Comparison of ENCODE assay signal across 8 cellular contexts in the genomic region with DNA sequence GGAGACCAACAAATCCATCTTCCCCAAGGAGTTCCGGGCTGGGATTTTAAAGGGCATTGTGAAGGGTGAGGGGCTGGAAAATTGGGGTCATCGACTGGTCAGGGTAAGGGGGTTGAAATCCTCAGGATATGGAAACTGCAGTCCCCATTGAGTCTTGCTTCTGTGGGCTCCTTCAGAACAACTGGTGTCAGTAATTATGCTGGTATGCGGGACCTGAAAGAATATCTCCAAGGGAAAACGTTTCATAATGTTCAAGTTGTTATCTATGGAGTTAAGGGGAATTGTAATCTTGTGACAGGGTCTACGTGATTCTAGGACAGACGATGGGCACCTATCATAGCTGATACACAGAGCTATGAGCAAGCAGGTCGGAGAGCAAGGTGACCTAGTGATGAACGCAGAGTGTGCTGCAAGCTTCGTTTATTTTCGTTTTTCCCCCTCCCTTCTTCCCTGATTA. TPM values are rescaled to one million over a fixed set of nuclear protein-coding genes. Genes with fewer than 3 reads are reported as not detected.
DNase-seq lines count a peak whose midpoint lies in the region; ATAC-seq, FAIRE-seq and TF ChIP-seq lines count a peak whose summit lies in the region.

No MANE protein-coding gene starts in this region.

- no peak for DNase-seq in GM12892 (ENCODE audit: insufficient read length)
- no peak for DNase-seq in HFF-Myc (ENCODE audit: extremely low read depth, low read depth)
- DNase-seq in Panc1 (ENCODE audit: low read depth, low spot score): no peak
- DNase-seq in esophagus squamous epithelium (lab: John Stamatoyannopoulos, UW): no peak
- no peak for DNase-seq in SK-N-DZ (ENCODE audit: low spot score)
- DNase-seq in NCI-H2107 treated with DMSO at 0.1 percent for 48 hours (lab: John Stamatoyannopoulos, UW; ENCODE audit: unreplicated experiment): no peak
- no peak for DNase-seq in effector CD4-positive, alpha-beta T cell

- H3K4me1 ChIP-seq in Panc1 (ENCODE audit: control insufficient read depth, insufficient read depth, low read length): peaks cover 12% of the 10 kb centered on the region; the same call in 1 of the 2 replicates
- peaks cover 0 to 42% (median 15%) of the 10 kb centered on the region in 3 donors for H3K4me1 ChIP-seq in esophagus squamous epithelium
- peaks cover 7% of the 10 kb centered on the region for H3K4me1 ChIP-seq in rectal smooth muscle tissue (ENCODE audit: control insufficient read depth, insufficient read depth, low read length)

- CTCF ChIA-PET in Panc1 (lab: Charles Lee): interaction anchor here (0.8 kb wide), 1 partner anchor 12 kb away, joined by 3 read pairs; no protein-coding TSS in a partner anchor

- no peaks in the 10 kb centered on the region for H3K9me3 ChIP-seq in Panc1 (ENCODE audit: control insufficient read depth, insufficient read depth, low read depth, low read length)
- no peaks in the 10 kb centered on the region for H3K9me3 ChIP-seq in esophagus squamous epithelium

- H3K9ac ChIP-seq in rectal smooth muscle tissue (ENCODE audit: low read length): peak overlapping the region; percentile 70

- TF ChIP-seq POLR2A in GM12892 (IDR thresholded peaks at IDR 0.05; ENCODE audit: low read depth, low read length): no peak
- TF ChIP-seq POLR2A in esophagus squamous epithelium (IDR thresholded peaks at IDR 0.05): no peak

- peak; percentile 51 for ATAC-seq in Panc1

- FAIRE-seq in GM12892 (lab: Jason Lieb, UNC): peak; percentile 17

- H3K4me3 ChIP-seq in HFF-Myc (replicated peaks; ENCODE audit: low read depth, low read length) (peak overlapping the region; percentile 87), Panc1 (ENCODE audit: low read depth in 2 of 2, low read length in 2 of 2) (peak overlapping the region; percentile 31 to 63), esophagus squamous epithelium (peak overlapping the region; percentile 70 to 92 (median 76)), rectal smooth muscle tissue (ENCODE audit: low read length) (peak overlapping the region; percentile 83)

- H3K36me3 ChIP-seq in Panc1 (ENCODE audit: control insufficient read depth, insufficient read depth, low read length) (peaks cover 6% of the 10 kb centered on the region; the same call in 1 of the 2 replicates), esophagus squamous epithelium (peaks cover 5 to 29% (median 14%) of the 10 kb centered on the region in 3 donors), rectal smooth muscle tissue (ENCODE audit: control insufficient read depth, insufficient read depth, low read length) (peaks cover 14% of the 10 kb centered on the region)

- 13 to 18% methylated on average over 10 of the region's 10 CpGs for WGBS in esophagus squamous epithelium, 2 donors

- TF ChIP-seq CTCF in HFF-Myc (IDR thresholded peaks at IDR 0.05; ENCODE audit: low read depth, low read length, missing control alignments): no peak
- no peak for TF ChIP-seq CTCF in Panc1 (IDR thresholded peaks at IDR 0.05)
- TF ChIP-seq CTCF in esophagus squamous epithelium (IDR thresholded peaks at IDR 0.05): no peak

- POLR2A ChIA-PET in Panc1 (lab: Charles Lee): interaction anchor here (0.6 to 1.0 kb wide), 2 partner anchors 22 to 111 kb away, joined by 3 to 7 read pairs; no protein-coding TSS in a partner anchor

- intact Hi-C loops in Panc1 (cut with micrococcal nuclease; ENCODE audit: unreplicated experiment) (loop anchor here (10.0 kb wide), 1 partner anchor 116 kb away; a partner anchor contains a TSS), esophagus squamous epithelium (cut with DNase I) (no loop called here)

- H3K27me3 ChIP-seq in Panc1 (ENCODE audit: control insufficient read depth, insufficient read depth, low read length): no peaks in the 10 kb centered on the region
- H3K27me3 ChIP-seq in esophagus squamous epithelium: no peaks in the 10 kb centered on the region
- H3K27me3 ChIP-seq in rectal smooth muscle tissue (ENCODE audit: control insufficient read depth, insufficient read depth, low read length): no peaks in the 10 kb centered on the region

- H3K27ac ChIP-seq in Panc1 (ENCODE audit: low read length): peak overlapping the region; percentile 99
- H3K27ac ChIP-seq in esophagus squamous epithelium: peak overlapping the region; percentile 84 to 94 (median 89)
- H3K27ac ChIP-seq in rectal smooth muscle tissue (ENCODE audit: low read depth, low read length): peak overlapping the region; percentile 76

- BruUV-seq in Panc1 (replicated peaks; lab: Mats Ljungman, UMichigan): no TSS peak

- in situ Hi-C loops in Panc1 (cut with HindIII; ENCODE audit: low pct_unique_long_range_greater_than_20kb, low sequenced_read_pairs): no loop called here

RNA-seq across cellular contexts. Expression of a gene that starts 0.5 kb away (rescaled TPM):
- polyA plus RNA-seq in GM12892 (2012; ENCODE audit: missing spikeins): 10.2 TPM
- total RNA-seq in Panc1 (2021; ENCODE audit: unreplicated experiment) (79.3 TPM), esophagus squamous epithelium (10 to 100 TPM; 27.0 to 38.2 (median 33.5) TPM)
- 135 TPM for polyA plus RNA-seq in Panc1 (2012; ENCODE audit: insufficient read length)
- 26.4 and 33.4 TPM in 2 replicates for polyA plus RNA-seq in SK-N-DZ (2014; cell fraction: cytosol; rRNA removed)
- 13.4 and 13.8 TPM in 2 replicates for polyA plus RNA-seq in SK-N-DZ (2014; cell fraction: nucleus; rRNA removed)

RNA-seq across cellular contexts. Expression of a gene that starts 36.6 kb away (rescaled TPM):
- 24.5 TPM for polyA plus RNA-seq in GM12892 (2012; ENCODE audit: missing spikeins)
- total RNA-seq in Panc1 (2021; ENCODE audit: unreplicated experiment) (168 TPM), esophagus squamous epithelium (100 to 1,000 TPM in 1 of 4 donors, 10 to 100 TPM in 3; 71.0 to 116 (median 81.6) TPM)
- 163 TPM for polyA plus RNA-seq in Panc1 (2012; ENCODE audit: insufficient read length)
- polyA plus RNA-seq in SK-N-DZ (2014; cell fraction: cytosol; rRNA removed): 69.4 and 75.5 TPM in 2 replicates
- 98.1 and 107 TPM in 2 replicates for polyA plus RNA-seq in SK-N-DZ (2014; cell fraction: nucleus; rRNA removed)
